In the genomic region with DNA sequence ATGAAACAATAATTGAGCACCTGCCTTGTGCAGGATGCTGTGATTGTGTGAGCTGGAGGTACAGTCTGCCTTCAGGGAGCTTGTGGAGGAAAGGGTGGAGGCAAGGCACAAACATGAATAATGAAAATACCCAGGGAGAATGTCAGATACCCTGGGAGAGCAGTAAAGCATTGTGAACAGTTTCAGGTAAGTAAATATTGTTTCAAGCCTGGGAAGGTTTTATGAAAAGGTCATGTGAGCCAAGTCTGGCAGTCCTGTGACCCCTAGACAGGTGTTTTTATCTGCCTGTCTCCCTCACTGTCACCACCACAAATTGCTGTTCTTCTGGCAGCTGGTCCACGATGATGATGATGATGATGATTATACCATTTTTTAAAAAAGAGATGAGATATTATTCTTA, we compare ENCODE assay signal across 12 cellular contexts. TPM values are rescaled to one million over a fixed set of nuclear protein-coding genes. Genes with fewer than 3 reads are reported as not detected.
DNase-seq lines count a peak whose midpoint lies in the region; ATAC-seq and TF ChIP-seq lines count a peak whose summit lies in the region.
"Had no signal": no experiment of that assay in that cellular context is flagged by ENCODE, and none has a peak within 500 bp of the region (broad histone marks: within the 10 kb centered on the region; RNA-seq: fewer than 3 reads in every experiment).

No MANE protein-coding gene starts in this region.

- H3K9me3 ChIP-seq in T-helper 17 cell (ENCODE audit: control insufficient read depth, low read length, poor library complexity, severe bottlenecking) (no peaks in the 10 kb centered on the region), HAP-1 (no peaks in the 10 kb centered on the region)
- H3K9me3 ChIP-seq: ovary had no signal

- peaks cover 40% of the 10 kb centered on the region for H3K36me3 Mint-ChIP-seq in activated naive CD8-positive, alpha-beta T cell treated with anti-CD3 and anti-CD28 coated beads, Interleukin-2, amount 10 ng/mL, durations not matched to agents 7 days and 5 days
- peaks cover 44% of the 10 kb centered on the region for H3K36me3 Mint-ChIP-seq in activated naive CD8-positive, alpha-beta T cell treated with anti-CD3 and anti-CD28 coated beads, Interleukin-2, amount 50 U/mL, for 24 hours (ENCODE audit: low read depth)
- H3K36me3 Mint-ChIP-seq in T-helper 17 cell (ENCODE audit: low read depth) = peaks cover 6% of the 10 kb centered on the region
- peaks cover 29% of the 10 kb centered on the region for H3K36me3 Mint-ChIP-seq in memory B cell
- H3K36me3 Mint-ChIP-seq in type B pancreatic cell = peaks cover 45% of the 10 kb centered on the region
- H3K36me3 Mint-ChIP-seq in activated CD4-positive, alpha-beta memory T cell treated with anti-CD3 and anti-CD28 coated beads, Interleukin-2, amount 10 ng/mL, durations not matched to agents 7 days and 5 days (ENCODE audit: low read depth) = peaks cover 45% of the 10 kb centered on the region

- no peaks in the 10 kb centered on the region for H3K4me1 ChIP-seq in HAP-1

- POLR2A ChIA-PET in activated naive CD8-positive, alpha-beta T cell treated with anti-CD3 and anti-CD28 coated beads, Interleukin-2, amount 10 ng/mL, durations not matched to agents 7 days and 5 days (lab: Charles Lee) = no interaction called here
- POLR2A ChIA-PET in activated CD4-positive, alpha-beta memory T cell treated with anti-CD3 and anti-CD28 coated beads, Interleukin-2, amount 10 ng/mL, durations not matched to agents 7 days and 5 days (lab: Charles Lee) = no interaction called here

- peaks cover 57% of the 10 kb centered on the region for H3K4me1 Mint-ChIP-seq in activated naive CD8-positive, alpha-beta T cell treated with anti-CD3 and anti-CD28 coated beads, Interleukin-2, amount 10 ng/mL, durations not matched to agents 7 days and 5 days
- H3K4me1 Mint-ChIP-seq in activated naive CD8-positive, alpha-beta T cell treated with anti-CD3 and anti-CD28 coated beads, Interleukin-2, amount 50 U/mL, for 24 hours = peaks cover 75% of the 10 kb centered on the region
- H3K4me1 Mint-ChIP-seq in T-helper 17 cell (peaks cover 46% of the 10 kb centered on the region), memory B cell (peaks cover 37% of the 10 kb centered on the region), type B pancreatic cell (ENCODE audit: unreplicated experiment) (peaks cover 31% of the 10 kb centered on the region)
- peaks cover 55% of the 10 kb centered on the region for H3K4me1 Mint-ChIP-seq in activated CD4-positive, alpha-beta memory T cell treated with anti-CD3 and anti-CD28 coated beads, Interleukin-2, amount 10 ng/mL, durations not matched to agents 7 days and 5 days

- H3K27ac Mint-ChIP-seq in activated naive CD8-positive, alpha-beta T cell treated with anti-CD3 and anti-CD28 coated beads, Interleukin-2, amount 10 ng/mL, durations not matched to agents 7 days and 5 days = peak overlapping the region; percentile 77
- H3K27ac Mint-ChIP-seq in activated naive CD8-positive, alpha-beta T cell treated with anti-CD3 and anti-CD28 coated beads, Interleukin-2, amount 50 U/mL, for 24 hours = no peak overlapping the region
- H3K27ac Mint-ChIP-seq in T-helper 17 cell = peak overlapping the region; percentile 54
- H3K27ac Mint-ChIP-seq in memory B cell = peak overlapping the region; percentile 67
- peak overlapping the region; percentile 99 for H3K27ac Mint-ChIP-seq in type B pancreatic cell
- H3K27ac Mint-ChIP-seq in activated CD4-positive, alpha-beta memory T cell treated with anti-CD3 and anti-CD28 coated beads, Interleukin-2, amount 10 ng/mL, durations not matched to agents 7 days and 5 days = no peak overlapping the region

- H3K27me3 Mint-ChIP-seq in activated naive CD8-positive, alpha-beta T cell treated with anti-CD3 and anti-CD28 coated beads, Interleukin-2, amount 10 ng/mL, durations not matched to agents 7 days and 5 days = no peaks in the 10 kb centered on the region
- H3K27me3 Mint-ChIP-seq in activated naive CD8-positive, alpha-beta T cell treated with anti-CD3 and anti-CD28 coated beads, Interleukin-2, amount 50 U/mL, for 24 hours = no peaks in the 10 kb centered on the region
- no peaks in the 10 kb centered on the region for H3K27me3 Mint-ChIP-seq in T-helper 17 cell
- H3K27me3 Mint-ChIP-seq in memory B cell = no peaks in the 10 kb centered on the region
- H3K27me3 Mint-ChIP-seq in type B pancreatic cell = no peaks in the 10 kb centered on the region
- H3K27me3 Mint-ChIP-seq in activated CD4-positive, alpha-beta memory T cell treated with anti-CD3 and anti-CD28 coated beads, Interleukin-2, amount 10 ng/mL, durations not matched to agents 7 days and 5 days = no peaks in the 10 kb centered on the region

- no peak for ATAC-seq in activated naive CD8-positive, alpha-beta T cell treated with anti-CD3 and anti-CD28 coated beads, Interleukin-2, amount 10 ng/mL, durations not matched to agents 7 days and 5 days (ENCODE audit: low read depth)
- no peak for ATAC-seq in activated naive CD8-positive, alpha-beta T cell treated with anti-CD3 and anti-CD28 coated beads, Interleukin-2, amount 50 U/mL, for 24 hours
- ATAC-seq in T-helper 17 cell (no peak), memory B cell (ENCODE audit: low read depth) (no peak)

- H3K27me3 ChIP-seq in HAP-1 (ENCODE audit: low read depth) = no peaks in the 10 kb centered on the region
- H3K27me3 ChIP-seq: ovary had no signal

- no peaks in the 10 kb centered on the region for H3K9me3 Mint-ChIP-seq in activated naive CD8-positive, alpha-beta T cell treated with anti-CD3 and anti-CD28 coated beads, Interleukin-2, amount 10 ng/mL, durations not matched to agents 7 days and 5 days
- H3K9me3 Mint-ChIP-seq in activated naive CD8-positive, alpha-beta T cell treated with anti-CD3 and anti-CD28 coated beads, Interleukin-2, amount 50 U/mL, for 24 hours = no peaks in the 10 kb centered on the region
- H3K9me3 Mint-ChIP-seq in memory B cell (peaks cover 2% of the 10 kb centered on the region), type B pancreatic cell (peaks cover 12% of the 10 kb centered on the region)
- H3K9me3 Mint-ChIP-seq in activated CD4-positive, alpha-beta memory T cell treated with anti-CD3 and anti-CD28 coated beads, Interleukin-2, amount 10 ng/mL, durations not matched to agents 7 days and 5 days = no peaks in the 10 kb centered on the region

- H3K36me3 ChIP-seq in HAP-1 (replicated peaks) = peaks cover 45% of the 10 kb centered on the region
- H3K36me3 ChIP-seq: ovary had no signal

- in situ Hi-C loops in HAP-1 (cut with MboI; ENCODE audit: low sequenced_read_pairs) = no loop called here

- no peak for TF ChIP-seq CTCF in type B pancreatic cell (conservative IDR thresholded peaks at IDR 0.05)

- CTCF ChIA-PET in activated CD4-positive, alpha-beta memory T cell treated with anti-CD3 and anti-CD28 coated beads, Interleukin-2, amount 10 ng/mL, durations not matched to agents 7 days and 5 days (lab: Charles Lee) = no interaction called here

- DNase-seq in activated naive CD8-positive, alpha-beta T cell treated with anti-CD3 and anti-CD28 coated beads, Interleukin-2, amount 10 ng/mL, durations not matched to agents 7 days and 5 days = no peak
- DNase-seq in activated naive CD8-positive, alpha-beta T cell treated with anti-CD3 and anti-CD28 coated beads, Interleukin-2, amount 50 U/mL, for 24 hours = no peak
- no peak for DNase-seq in T-helper 17 cell
- DNase-seq in memory B cell (ENCODE audit: low spot score in 2 of 2) = no peak
- DNase-seq in type B pancreatic cell (ENCODE audit: extremely low spot score, unreplicated experiment) = no peak
- DNase-seq in HAP-1 (ENCODE audit: low spot score in 2 of 2) = no peak
- no peak for DNase-seq in activated CD4-positive, alpha-beta memory T cell treated with anti-CD3 and anti-CD28 coated beads, Interleukin-2, amount 10 ng/mL, durations not matched to agents 7 days and 5 days
- no peak for DNase-seq in KG1 (lab: John Stamatoyannopoulos, UW)
- DNase-seq: erythroblast, T-helper 1 cell had no signal

- H3K4me3 ChIP-seq in HAP-1 = no peak overlapping the region
- H3K4me3 ChIP-seq: ovary had no signal

- no peak overlapping the region for H3K4me3 Mint-ChIP-seq in activated naive CD8-positive, alpha-beta T cell treated with anti-CD3 and anti-CD28 coated beads, Interleukin-2, amount 10 ng/mL, durations not matched to agents 7 days and 5 days
- H3K4me3 Mint-ChIP-seq in activated naive CD8-positive, alpha-beta T cell treated with anti-CD3 and anti-CD28 coated beads, Interleukin-2, amount 50 U/mL, for 24 hours = no peak overlapping the region
- H3K4me3 Mint-ChIP-seq in T-helper 17 cell (no peak overlapping the region), memory B cell (no peak overlapping the region), type B pancreatic cell (peak overlapping the region; percentile 16)
- H3K4me3 Mint-ChIP-seq in activated CD4-positive, alpha-beta memory T cell treated with anti-CD3 and anti-CD28 coated beads, Interleukin-2, amount 10 ng/mL, durations not matched to agents 7 days and 5 days = no peak overlapping the region

RNA-seq across cellular contexts. Expression of a gene that starts 32.0 kb away (rescaled TPM):
- 10 to 100 TPM; 55.4 to 59.4 TPM for total RNA-seq in activated naive CD8-positive, alpha-beta T cell treated with anti-CD3 and anti-CD28 coated beads, Interleukin-2, amount 10 ng/mL, durations not matched to agents 7 days and 5 days
- total RNA-seq in T-helper 17 cell (10 to 100 TPM; 34.9 to 35.2 TPM), type B pancreatic cell (ENCODE audit: low replicate concordance) (68.7 and 89.0 TPM in 2 replicates)
- total RNA-seq in activated CD4-positive, alpha-beta memory T cell treated with anti-CD3 and anti-CD28 coated beads, Interleukin-2, amount 10 ng/mL, durations not matched to agents 7 days and 5 days = 10 to 100 TPM; 33.2 to 37.9 TPM

RNA-seq across cellular contexts. Expression of a gene that starts 57.7 kb away (rescaled TPM):
- total RNA-seq in activated naive CD8-positive, alpha-beta T cell treated with anti-CD3 and anti-CD28 coated beads, Interleukin-2, amount 10 ng/mL, durations not matched to agents 7 days and 5 days = under 1 TPM in 1 of 2 experiments, not detected in 1; 0.11 TPM
- total RNA-seq in T-helper 17 cell (not detected), type B pancreatic cell (ENCODE audit: low replicate concordance) (0.14 and 0.80 TPM in 2 replicates)
- total RNA-seq in activated CD4-positive, alpha-beta memory T cell treated with anti-CD3 and anti-CD28 coated beads, Interleukin-2, amount 10 ng/mL, durations not matched to agents 7 days and 5 days = not detected
- total RNA-seq: activated CD8-positive, alpha-beta memory T cell treated with anti-CD3 and anti-CD28 coated beads for 36 hours had no signal

Comparison
In these comparisons a context has a peak if more than half of its experiments do, and no peak if none do; other contexts are left out.
1. H3K27ac Mint-ChIP-seq: peak in activated naive CD8-positive, alpha-beta T cell treated with anti-CD3 and anti-CD28 coated beads, Interleukin-2, amount 10 ng/mL, durations not matched to agents 7 days and 5 days (single experiment), T-helper 17 cell (single experiment), memory B cell (single experiment) and type B pancreatic cell (single experiment); none in activated naive CD8-positive, alpha-beta T cell treated with anti-CD3 and anti-CD28 coated beads, Interleukin-2, amount 50 U/mL, for 24 hours (single experiment) and activated CD4-positive, alpha-beta memory T cell treated with anti-CD3 and anti-CD28 coated beads, Interleukin-2, amount 10 ng/mL, durations not matched to agents 7 days and 5 days (single experiment).